In the genomic region with DNA sequence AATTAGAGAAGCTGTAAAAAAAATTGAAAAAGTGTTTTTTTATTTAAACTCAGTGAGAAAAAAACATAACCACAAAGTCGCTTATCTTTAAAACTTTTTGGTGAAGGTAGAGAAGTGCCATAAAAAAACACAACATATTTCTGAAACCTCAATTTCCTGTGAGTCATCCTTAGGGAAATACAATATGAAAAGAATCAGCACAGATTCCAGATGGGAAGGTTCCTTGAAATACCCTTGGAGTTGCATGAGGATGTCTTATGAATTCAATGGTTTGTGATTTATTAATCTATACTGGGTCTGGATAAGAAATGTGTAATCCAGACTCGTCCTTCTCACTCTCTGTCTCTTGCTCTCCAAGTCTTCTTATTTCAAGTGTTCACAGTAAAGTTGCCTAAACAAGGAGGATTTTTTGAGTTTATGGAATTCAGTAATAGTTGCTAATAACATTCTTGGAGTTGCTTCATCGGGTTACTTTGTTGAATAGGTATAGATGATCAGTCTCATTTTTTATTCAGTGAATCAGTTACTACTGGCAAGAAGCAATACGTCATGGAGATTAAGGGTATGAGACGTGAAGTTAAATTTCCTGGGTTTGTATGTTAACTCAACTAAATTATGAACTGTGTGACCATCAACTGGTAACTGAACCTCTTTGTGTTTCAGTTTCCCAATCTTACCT, we compare ENCODE assay signal across 13 cellular contexts.
DNase-seq lines count a peak whose midpoint lies in the region; ATAC-seq and TF ChIP-seq lines count a peak whose summit lies in the region.
"Had no signal": no experiment of that assay in that cellular context is flagged by ENCODE, and none has a peak within 500 bp of the region (broad histone marks: within the 10 kb centered on the region; RNA-seq: fewer than 3 reads in every experiment).

No MANE protein-coding gene starts in this region.

- H3K4me1 Mint-ChIP-seq in effector memory CD8-positive, alpha-beta T cell (ENCODE audit: low read depth in 2 of 2): no peaks in the 10 kb centered on the region

- H3K4me3 Mint-ChIP-seq in effector memory CD8-positive, alpha-beta T cell: no peak overlapping the region
- H3K4me3 Mint-ChIP-seq: activated naive CD8-positive, alpha-beta T cell had no signal

- no peaks in the 10 kb centered on the region for H4K20me1 ChIP-seq in GM23248 (ENCODE audit: insufficient read depth)

- H3K36me3 ChIP-seq in GM23248 (ENCODE audit: low read depth) (no peaks in the 10 kb centered on the region), RWPE2 (ENCODE audit: low read depth) (no peaks in the 10 kb centered on the region), skeletal muscle satellite cell (ENCODE audit: insufficient read depth, low read length) (no peaks in the 10 kb centered on the region)
- H3K36me3 ChIP-seq: MG63 had no signal

- H3K4me1 ChIP-seq in GM23248 (ENCODE audit: insufficient read depth) (peaks cover 14% of the 10 kb centered on the region), RWPE2 (ENCODE audit: insufficient read depth, poor library complexity, severe bottlenecking) (peaks cover 16% of the 10 kb centered on the region), skeletal muscle satellite cell (ENCODE audit: control insufficient read depth, insufficient read depth, low read length) (peaks cover 33% of the 10 kb centered on the region)
- H3K4me1 ChIP-seq: testis had no signal

- H3K9me3 ChIP-seq in GM23248 (ENCODE audit: low read depth): no peaks in the 10 kb centered on the region
- no peaks in the 10 kb centered on the region for H3K9me3 ChIP-seq in RWPE2 (ENCODE audit: severe bottlenecking)
- no peaks in the 10 kb centered on the region for H3K9me3 ChIP-seq in skeletal muscle satellite cell (replicated peaks; ENCODE audit: low read length)
- H3K9me3 ChIP-seq: MG63, testis had no signal

- H3K9me3 Mint-ChIP-seq in effector memory CD8-positive, alpha-beta T cell: peaks cover 11 to 12% of the 10 kb centered on the region in 2 donors

- in situ Hi-C loops in GM23248 (cut with MboI): no loop called here

- H3K27me3 Mint-ChIP-seq in effector memory CD8-positive, alpha-beta T cell: no peaks in the 10 kb centered on the region

- TF ChIP-seq CTCF in RWPE2 (IDR thresholded peaks at IDR 0.05; ENCODE audit: poor library complexity, severe bottlenecking): no peak

- ATAC-seq in RWPE2 (ENCODE audit: low read depth): peak; percentile 86
- ATAC-seq in effector memory CD8-positive, alpha-beta T cell (replicated peaks): no peak

- 41 to 46% methylated on average over 5 of the region's 5 CpGs for WGBS in GM23248 (ENCODE audit: low coverage in 1 of 2, low lambda C conversion rate in 2 of 2, missing lambda C conversion rate in 2 of 2), 2 experiments

- H3K9me2 ChIP-seq in GM23248 (ENCODE audit: insufficient read depth): no peaks in the 10 kb centered on the region

- H3K79me2 ChIP-seq in GM23248 (ENCODE audit: insufficient read depth): no peaks in the 10 kb centered on the region

- H3K27ac ChIP-seq in GM23248 (no peak overlapping the region), RWPE2 (ENCODE audit: poor library complexity, severe bottlenecking) (peak overlapping the region; percentile 92)
- H3K27ac ChIP-seq: testis had no signal

- no peak overlapping the region for H3K9ac ChIP-seq in GM23248
- H3K9ac ChIP-seq in skeletal muscle satellite cell (ENCODE audit: low read depth, low read length): no peak overlapping the region

- no peaks in the 10 kb centered on the region for H3K36me3 Mint-ChIP-seq in effector memory CD8-positive, alpha-beta T cell (ENCODE audit: insufficient read depth)
- H3K36me3 Mint-ChIP-seq: activated naive CD8-positive, alpha-beta T cell had no signal

- peaks cover 16% of the 10 kb centered on the region for H3F3A ChIP-seq in GM23248 (ENCODE audit: insufficient read depth)

- no peak overlapping the region for H2AFZ ChIP-seq in GM23248

- H3K4me2 ChIP-seq in GM23248 (ENCODE audit: unreplicated experiment) (peak overlapping the region; percentile 49), skeletal muscle satellite cell (ENCODE audit: low read length) (peak overlapping the region; percentile 58)

- DNase-seq in GM23248 (peak; percentile 75), RWPE2 (ENCODE audit: low spot score) (no peak), fibroblast of gingiva (ENCODE audit: low read depth) (peak; percentile 32), NCI-H1048 (lab: John Stamatoyannopoulos, UW) (no peak), HK-2 (ENCODE audit: unreplicated experiment) (no peak), SIG-M5 (lab: John Stamatoyannopoulos, UW) (no peak)
- DNase-seq in effector memory CD8-positive, alpha-beta T cell: no peak
- DNase-seq: MG63, NCI-H446, retina, testis had no signal

- H3K4me3 ChIP-seq in GM23248 (peak overlapping the region; percentile 11), RWPE2 (ENCODE audit: severe bottlenecking) (no peak overlapping the region), skeletal muscle satellite cell (ENCODE audit: low read length) (no peak overlapping the region)
- H3K4me3 ChIP-seq: MG63, testis had no signal

- no peaks in the 10 kb centered on the region for H3K27me3 ChIP-seq in GM23248 (replicated peaks; ENCODE audit: insufficient read depth)
- no peaks in the 10 kb centered on the region for H3K27me3 ChIP-seq in RWPE2 (ENCODE audit: insufficient read depth, poor library complexity, severe bottlenecking)
- H3K27me3 ChIP-seq in skeletal muscle satellite cell (ENCODE audit: control insufficient read depth, insufficient read depth, low read length): no peaks in the 10 kb centered on the region
- H3K27me3 ChIP-seq: MG63, testis had no signal

- H3K27ac Mint-ChIP-seq in effector memory CD8-positive, alpha-beta T cell: no peak overlapping the region
- H3K27ac Mint-ChIP-seq: activated naive CD8-positive, alpha-beta T cell had no signal

Comparison
In these comparisons a context has a peak if more than half of its experiments do, and no peak if none do; other contexts are left out.
1. DNase-seq: peak in GM23248 (single experiment) and fibroblast of gingiva (single experiment); none in RWPE2 (single experiment), NCI-H1048 (single experiment), effector memory CD8-positive, alpha-beta T cell (0 of 3), HK-2 (single experiment) and SIG-M5 (single experiment).